In the genomic region with DNA sequence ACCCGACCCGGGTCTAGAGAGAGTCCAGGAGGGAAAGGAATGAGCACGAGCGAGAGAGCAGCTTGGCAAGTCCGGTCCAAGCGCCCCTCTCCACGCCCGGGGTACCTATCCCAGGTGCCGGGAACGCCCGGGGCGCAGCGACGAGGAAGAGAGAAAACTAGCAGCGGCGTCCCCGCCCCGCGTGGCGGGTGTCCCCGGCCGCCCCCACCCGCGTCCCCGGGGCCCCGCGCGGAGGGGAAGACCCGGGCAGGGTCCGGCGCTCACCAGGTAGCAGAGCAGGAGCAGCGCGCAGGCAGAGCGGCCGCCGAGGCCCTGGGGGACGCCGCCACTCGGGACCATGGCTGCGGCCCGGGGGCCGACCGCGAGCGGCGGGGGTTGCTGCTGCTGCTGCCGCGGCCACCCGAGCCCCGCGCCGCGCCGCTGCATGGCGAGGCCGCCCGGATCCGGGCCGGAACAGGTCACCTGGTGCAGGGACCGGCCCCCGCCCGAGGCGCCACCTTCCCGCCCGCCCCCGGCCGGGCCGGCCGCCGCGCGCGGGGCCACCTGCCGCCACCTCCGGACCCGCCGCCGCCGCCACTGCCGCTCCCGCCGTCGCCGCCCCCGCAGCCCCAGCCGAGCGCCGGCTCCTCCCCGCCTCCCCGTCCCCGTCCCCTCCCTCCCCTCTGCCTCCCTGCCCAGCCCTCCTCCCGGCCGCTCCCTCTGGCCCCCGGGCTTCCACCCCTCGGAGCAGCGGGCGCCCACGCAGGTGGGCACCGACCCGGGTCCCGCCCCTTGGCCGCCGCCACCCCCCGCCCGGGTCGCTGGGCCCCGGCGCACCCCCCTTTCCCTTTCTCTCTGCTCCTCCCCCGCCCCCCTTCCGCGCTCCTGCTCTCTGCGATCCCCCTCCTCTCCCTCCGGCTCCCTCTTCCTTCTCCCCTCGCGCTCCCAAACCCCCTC, we compare ENCODE assay signal across 8 cellular contexts. TPM values are rescaled to one million over a fixed set of nuclear protein-coding genes. Genes with fewer than 3 reads are reported as not detected.
A peak's percentile ranks its signal among the peaks of the same experiment; 100 is the strongest.
DNase-seq lines count a peak whose midpoint lies in the region; ATAC-seq, FAIRE-seq and TF ChIP-seq lines count a peak whose summit lies in the region.

A gene (minus strand): TSS at position 578 of the 936 bp plus-strand sequence. CDS start 152 bp downstream, at position 426.

- H3K4ac ChIP-seq in IMR-90 (ENCODE audit: low read depth, low read length), result peak within 1 kb of the TSS; percentile 71

- peak within 1 kb of the TSS; percentile 72 for H3K4me2 ChIP-seq in IMR-90 (ENCODE audit: low read depth, low read length)

- H2BK120ac ChIP-seq in IMR-90 (ENCODE audit: low read depth, low read length), result peak within 1 kb of the TSS; percentile 66

- H3K4me1 ChIP-seq in IMR-90 (ENCODE audit: control insufficient read depth, insufficient read depth, low read length), result peaks cover 2% of the 10 kb centered on the region; the same call in 1 of the 2 replicates

- H3K36me3 ChIP-seq in IMR-90 (ENCODE audit: control insufficient read depth, insufficient read depth, low read length), result no peaks in the 10 kb centered on the region

- DNase-seq in AG20443 (ENCODE audit: low spot score) (peak; percentile 72), IMR-90 (no peak), dermis blood vessel endothelial cell (peak; percentile 44), memory B cell (ENCODE audit: low spot score in 2 of 2) (peak; percentile 61 to 71), RCC 7860 (ENCODE audit: low spot score) (no peak)
- DNase-seq in activated CD4-positive, alpha-beta T cell treated with anti-CD3 and anti-CD28 coated beads for 48 hours, result peak; percentile 69
- DNase-seq in stimulated activated CD8-positive, alpha-beta memory T cell treated with anti-CD3 and anti-CD28 coated beads, Interleukin-4, amount 100 ng/mL, for 24 hours (ENCODE audit: low read depth), result peak; percentile 53

- H3K9me3 Mint-ChIP-seq in memory B cell, result no peaks in the 10 kb centered on the region

- CTCF ChIA-PET in IMR-90 (lab: Yijun Ruan, JAX), result interaction anchor here (0.6 kb wide), 1 partner anchor 21 kb away, joined by 3 read pairs; no protein-coding TSS in a partner anchor

- 0 out of 2 replicates have a peak within 1 kb of the TSS, but pooled peaks have one; percentile 8 for H3K14ac ChIP-seq in IMR-90 (replicated peaks; ENCODE audit: low read depth, low read length)

- no TSS peak for BruUV-seq in IMR-90 (replicated peaks; lab: Mats Ljungman, UMichigan)

- peak within 1 kb of the TSS; percentile 100 for H3K4me3 Mint-ChIP-seq in memory B cell

- TF ChIP-seq RAD21 in IMR-90 (IDR thresholded peaks at IDR 0.05; ENCODE audit: low read length), result no peak

- no peaks in the 10 kb centered on the region for H3K9me3 ChIP-seq in IMR-90 (ENCODE audit: control insufficient read depth, insufficient read depth, low read length)

- H4K8ac ChIP-seq in IMR-90 (ENCODE audit: low read depth in 2 of 2, low read length in 2 of 2), result peak within 1 kb of the TSS; percentile 7 to 42; a peak in 3 of 4 replicates

- no peak within 1 kb of the TSS for H4K5ac ChIP-seq in IMR-90 (ENCODE audit: low read depth, low read length)

- peak within 1 kb of the TSS; percentile 43 for H3K23ac ChIP-seq in IMR-90 (ENCODE audit: low read depth, low read length)

- FAIRE-seq in RCC 7860 (lab: Jason Lieb, UNC), result no peak

- peak within 1 kb of the TSS; percentile 2 for H2BK5ac ChIP-seq in IMR-90 (ENCODE audit: low read depth, low read length, poor library complexity, severe bottlenecking)

- H3K36me3 Mint-ChIP-seq in memory B cell, result peaks cover 16% of the 10 kb centered on the region

- ATAC-seq in GM19395 (IDR thresholded peaks at IDR 0.05; ENCODE audit: unreplicated experiment) (peak; percentile 41), IMR-90 (ENCODE audit: low read depth) (peak; percentile 62), memory B cell (ENCODE audit: low read depth) (peak; percentile 37)

- H3K9me1 ChIP-seq in IMR-90 (ENCODE audit: insufficient read depth, low read length), result peaks cover 10% of the 10 kb centered on the region; the same call in 1 of the 2 replicates

- in situ Hi-C loops in IMR-90 (cut with MboI; ENCODE audit: low sequenced_read_pairs), result no loop called here

- H4K20me1 ChIP-seq in IMR-90 (ENCODE audit: insufficient read depth, low read length), result no peaks in the 10 kb centered on the region

- peaks cover 54% of the 10 kb centered on the region for H3K4me1 Mint-ChIP-seq in memory B cell

- H2AK5ac ChIP-seq in IMR-90 (ENCODE audit: low read depth, low read length), result 0 out of 2 replicates have a peak within 1 kb of the TSS, but pooled peaks have one; percentile 30

- H3K56ac ChIP-seq in IMR-90 (ENCODE audit: extremely low read depth, insufficient read depth, low read length), result peak within 1 kb of the TSS; percentile 52; the same call in 1 of the 2 replicates

- H3K27me3 ChIP-seq in IMR-90 (ENCODE audit: control insufficient read depth, insufficient read depth, low read length), result no peaks in the 10 kb centered on the region

- dilution Hi-C loops in IMR-90 (cut with HindIII; ENCODE audit: low sequenced_read_pairs, unreplicated experiment), result no loop called here

- H3K18ac ChIP-seq in IMR-90 (ENCODE audit: low read depth, low read length), result peak within 1 kb of the TSS; percentile 8; the same call in 1 of the 2 replicates

- POLR2A ChIA-PET in IMR-90 (lab: Charles Lee; ENCODE audit: unreplicated experiment), result no interaction called here

- peak within 1 kb of the TSS; percentile 100 for H3K27ac Mint-ChIP-seq in memory B cell

- no peak for TF ChIP-seq CTCF in IMR-90 (conservative IDR thresholded peaks at IDR 0.05; ENCODE audit: low read depth, low read length)

- H3K27me3 Mint-ChIP-seq in memory B cell, result no peaks in the 10 kb centered on the region

- H2AK9ac ChIP-seq in IMR-90 (replicated peaks; ENCODE audit: low read depth, low read length, poor library complexity), result peak within 1 kb of the TSS; percentile 80

- peak within 1 kb of the TSS; percentile 51 for H3K9ac ChIP-seq in IMR-90 (ENCODE audit: low read depth, low read length)

- H2BK20ac ChIP-seq in IMR-90 (ENCODE audit: low read depth, low read length), result peak within 1 kb of the TSS; percentile 18; the same call in 1 of the 2 replicates

- intact Hi-C loops in IMR-90 (cut with micrococcal nuclease), result loop anchor here (5.0 kb wide), 2 partner anchors 50 to 420 kb away; a partner anchor contains a TSS

- H2AFZ ChIP-seq in IMR-90 (replicated peaks; ENCODE audit: low read length, poor library complexity), result peak within 1 kb of the TSS; percentile 85

- peaks cover 13 to 18% of the 10 kb centered on the region in 2 experiments for H3K79me1 ChIP-seq in IMR-90 (ENCODE audit: low read depth in 1 of 2, low read length in 2 of 2)

- H3K4me3 ChIP-seq in IMR-90 (ENCODE audit: insufficient read depth, low read depth, low read length), result peak within 1 kb of the TSS; percentile 49

- TF ChIP-seq POLR2A in IMR-90 (IDR thresholded peaks at IDR 0.05; ENCODE audit: low read depth, low read length), result no peak; the same call in 1 of the 2 replicates

- peak within 1 kb of the TSS; percentile 19 for H3K27ac ChIP-seq in IMR-90 (ENCODE audit: insufficient read depth, low read length)

- peak within 1 kb of the TSS; percentile 79 for H4K91ac ChIP-seq in IMR-90 (ENCODE audit: insufficient read depth, low read depth, low read length)

- 0% methylated on average over 31 of the region's 115 CpGs; no CpG with 5 or more reads in 1 of the 2 experiments for WGBS in IMR-90 (ENCODE audit: extremely low coverage in 2 of 2, insufficient read length in 1 of 2), 2 experiments

- peak within 1 kb of the TSS; percentile 72; the same call in 2 of the 3 replicates for H2BK15ac ChIP-seq in IMR-90 (ENCODE audit: low read depth, low read length)

TF ChIP-seq in IMR-90, 13 proteins besides CTCF, POLR2A, EP300 and RAD21:
- TF ChIP-seq RCOR1 (IDR thresholded peaks at IDR 0.05; ENCODE audit: insufficient replicate concordance, low read length), result no peak
- TF ChIP-seq NFE2L2 (IDR thresholded peaks at IDR 0.05; ENCODE audit: low read depth, low read length), result no peak
- TF ChIP-seq, protein P1, sequence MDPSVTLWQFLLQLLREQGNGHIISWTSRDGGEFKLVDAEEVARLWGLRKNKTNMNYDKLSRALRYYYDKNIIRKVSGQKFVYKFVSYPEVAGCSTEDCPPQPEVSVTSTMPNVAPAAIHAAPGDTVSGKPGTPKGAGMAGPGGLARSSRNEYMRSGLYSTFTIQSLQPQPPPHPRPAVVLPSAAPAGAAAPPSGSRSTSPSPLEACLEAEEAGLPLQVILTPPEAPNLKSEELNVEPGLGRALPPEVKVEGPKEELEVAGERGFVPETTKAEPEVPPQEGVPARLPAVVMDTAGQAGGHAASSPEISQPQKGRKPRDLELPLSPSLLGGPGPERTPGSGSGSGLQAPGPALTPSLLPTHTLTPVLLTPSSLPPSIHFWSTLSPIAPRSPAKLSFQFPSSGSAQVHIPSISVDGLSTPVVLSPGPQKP (IDR thresholded peaks at IDR 0.05; ENCODE audit: borderline replicate concordance, low read depth, low read length), result no peak
- TF ChIP-seq, protein P2, sequence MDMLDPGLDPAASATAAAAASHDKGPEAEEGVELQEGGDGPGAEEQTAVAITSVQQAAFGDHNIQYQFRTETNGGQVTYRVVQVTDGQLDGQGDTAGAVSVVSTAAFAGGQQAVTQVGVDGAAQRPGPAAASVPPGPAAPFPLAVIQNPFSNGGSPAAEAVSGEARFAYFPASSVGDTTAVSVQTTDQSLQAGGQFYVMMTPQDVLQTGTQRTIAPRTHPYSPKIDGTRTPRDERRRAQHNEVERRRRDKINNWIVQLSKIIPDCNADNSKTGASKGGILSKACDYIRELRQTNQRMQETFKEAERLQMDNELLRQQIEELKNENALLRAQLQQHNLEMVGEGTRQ (IDR thresholded peaks at IDR 0.05; ENCODE audit: low read depth, low read length), result no peak
- no peak for TF ChIP-seq CHD1 (IDR thresholded peaks at IDR 0.05; ENCODE audit: low read depth, low read length)
- no peak for TF ChIP-seq CEBPB (IDR thresholded peaks at IDR 0.05; ENCODE audit: low read depth, low read length)
- no peak for TF ChIP-seq MAFK (IDR thresholded peaks at IDR 0.05; ENCODE audit: low read depth, low read length)
- no peak for TF ChIP-seq MAZ (IDR thresholded peaks at IDR 0.05; ENCODE audit: borderline replicate concordance, low read depth, low read length)
- TF ChIP-seq MXI1 (IDR thresholded peaks at IDR 0.05; ENCODE audit: borderline replicate concordance, low read depth, low read length), result no peak
- TF ChIP-seq BHLHE40 (IDR thresholded peaks at IDR 0.05; ENCODE audit: low read depth, low read length), result no peak
- TF ChIP-seq RFX5 (IDR thresholded peaks at IDR 0.05; ENCODE audit: low read depth, low read length), result no peak
- TF ChIP-seq SMC3 (IDR thresholded peaks at IDR 0.05; ENCODE audit: low read depth, low read length), result no peak
- TF ChIP-seq FOS (IDR thresholded peaks at IDR 0.05; ENCODE audit: low read depth, low read length), result no peak

RNA-seq across cellular contexts. Expression of the gene that starts here (rescaled TPM):
- total RNA-seq in IMR-90 (2012; rRNA removed) (31.7 and 43.7 TPM in 2 replicates), dermis blood vessel endothelial cell (74.2 and 91.2 TPM in 2 replicates)
- 13.1 and 16.4 TPM in 2 replicates for polyA plus RNA-seq in IMR-90 (2012; rRNA removed)
- 5.4 and 6.4 TPM in 2 replicates for polyA plus RNA-seq in IMR-90 (2012; cell fraction: cytosol; rRNA removed)
- 5.6 and 13.5 TPM in 2 replicates for polyA plus RNA-seq in IMR-90 (2012; cell fraction: nucleus; rRNA removed; ENCODE audit: low replicate concordance)

Comparison
In these comparisons a context has a peak if more than half of its experiments do, and no peak if none do; other contexts are left out.
1. DNase-seq: peak in AG20443 (single experiment), activated CD4-positive, alpha-beta T cell treated with anti-CD3 and anti-CD28 coated beads for 48 hours (single experiment), dermis blood vessel endothelial cell (single experiment), memory B cell (2 of 2) and stimulated activated CD8-positive, alpha-beta memory T cell treated with anti-CD3 and anti-CD28 coated beads, Interleukin-4, amount 100 ng/mL, for 24 hours (single experiment); none in IMR-90 (single experiment) and RCC 7860 (single experiment).
2. Peak in every context shown above with its lines, with median percentiles within 50 percentile points of each other: ATAC-seq.